In the genomic region with DNA sequence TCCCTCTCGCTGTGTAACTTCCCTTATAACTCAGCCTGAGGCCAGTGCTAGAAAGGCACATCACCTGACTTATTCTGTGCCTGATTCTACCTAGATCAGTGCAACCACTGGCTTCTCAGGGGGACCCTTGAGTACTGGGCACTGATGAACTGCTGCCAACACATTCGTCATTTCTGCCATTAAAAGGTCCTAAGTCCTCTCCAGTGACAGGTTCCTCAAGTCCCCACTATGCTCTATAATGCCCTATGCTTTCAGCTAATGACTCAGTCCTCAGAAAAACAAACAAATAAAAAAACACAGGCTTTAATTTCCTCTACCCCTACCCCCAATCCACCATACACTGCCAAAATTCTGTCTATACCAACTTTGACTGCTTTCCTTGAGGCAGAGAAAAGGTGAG, we compare ENCODE assay signal across 9 cellular contexts. TPM values are rescaled to one million over a fixed set of nuclear protein-coding genes. Genes with fewer than 3 reads are reported as not detected.
A peak's percentile ranks its signal among the peaks of the same experiment; 100 is the strongest.
DNase-seq lines count a peak whose midpoint lies in the region; ATAC-seq and TF ChIP-seq lines count a peak whose summit lies in the region.
"Not testable (repeated sequence)": the region's sequence is repeated elsewhere in the genome, so short reads cannot be mapped to it uniquely, and the experiment has no call there.
"Had no signal": no experiment of that assay in that cellular context is flagged by ENCODE, and none has a peak within 500 bp of the region (broad histone marks: within the 10 kb centered on the region; RNA-seq: fewer than 3 reads in every experiment).

No MANE protein-coding gene starts in this region.

- H3K9me2 ChIP-seq in PC-3 (replicated peaks; ENCODE audit: low read length), result not testable (repeated sequence)

- not testable (repeated sequence) for H3F3A ChIP-seq in PC-3 (ENCODE audit: low read length, unreplicated experiment)

- peaks cover 36% of the 10 kb centered on the region for H3K36me3 ChIP-seq in BLaER1
- not testable (repeated sequence) for H3K36me3 ChIP-seq in PC-3 (ENCODE audit: low read depth, low read length)

- peaks cover 13% of the 10 kb centered on the region for H3K4me1 ChIP-seq in BLaER1
- not testable (repeated sequence) for H3K4me1 ChIP-seq in PC-3 (ENCODE audit: insufficient read depth, low read length)

- H3K9me3 Mint-ChIP-seq in activated CD4-positive, alpha-beta memory T cell treated with anti-CD3 and anti-CD28 coated beads for 36 hours; activated naive CD4-positive, alpha-beta T cell treated with anti-CD3 and anti-CD28 coated beads, Interleukin-2, amount 50 U/mL, for 72 hours; effector memory CD8-positive, alpha-beta T cell; neural crest cell: not testable (repeated sequence)

- H3K4me3 ChIP-seq in BLaER1; PC-3 (ENCODE audit: low read length): not testable (repeated sequence)

- not testable (repeated sequence) for TF ChIP-seq CTCF in PC-3 (conservative IDR thresholded peaks at IDR 0.05; ENCODE audit: low read depth, low read length); neural crest cell (conservative IDR thresholded peaks at IDR 0.05)

- BruUV-seq in PC-3 (replicated peaks; lab: Mats Ljungman, UMichigan), result not testable (repeated sequence)

- POLR2A ChIA-PET in PC-3 (lab: Charles Lee; ENCODE audit: unreplicated experiment); activated CD4-positive, alpha-beta memory T cell treated with anti-CD3 and anti-CD28 coated beads for 36 hours (lab: Charles Lee): not testable (repeated sequence)

- H2AFZ ChIP-seq in PC-3 (ENCODE audit: low read length), result not testable (repeated sequence)

- intact Hi-C loops in PC-3 (cut with micrococcal nuclease); activated CD4-positive, alpha-beta memory T cell treated with anti-CD3 and anti-CD28 coated beads for 36 hours (cut with micrococcal nuclease): not testable (repeated sequence)

- DNase-seq in DMS53 (lab: John Stamatoyannopoulos, UW) (peak; percentile 20), PC-3 (peak; percentile 48)
- not testable (repeated sequence) for DNase-seq in activated CD4-positive, alpha-beta memory T cell treated with anti-CD3 and anti-CD28 coated beads for 36 hours; activated naive CD4-positive, alpha-beta T cell treated with anti-CD3 and anti-CD28 coated beads, Interleukin-2, amount 50 U/mL, for 72 hours (ENCODE audit: low spot score in 2 of 2); effector memory CD8-positive, alpha-beta T cell; neural crest cell (ENCODE audit: low read depth, low spot score)

- H3K79me2 ChIP-seq in PC-3 (ENCODE audit: low read length), result not testable (repeated sequence)

- peak overlapping the region; percentile 55; the same call in 1 of the 2 replicates for H3K27ac ChIP-seq in BLaER1
- not testable (repeated sequence) for H3K27ac ChIP-seq in PC-3 (ENCODE audit: low read length)

- H4K20me1 ChIP-seq in BLaER1; PC-3 (ENCODE audit: low read length): not testable (repeated sequence)

- CTCF ChIA-PET in PC-3 (lab: Charles Lee); activated CD4-positive, alpha-beta memory T cell treated with anti-CD3 and anti-CD28 coated beads for 36 hours (lab: Charles Lee): not testable (repeated sequence)

- H3K27ac Mint-ChIP-seq in activated CD4-positive, alpha-beta memory T cell treated with anti-CD3 and anti-CD28 coated beads for 36 hours, result peak overlapping the region; percentile 5
- peak overlapping the region; percentile 63 to 78 for H3K27ac Mint-ChIP-seq in activated naive CD4-positive, alpha-beta T cell treated with anti-CD3 and anti-CD28 coated beads, Interleukin-2, amount 50 U/mL, for 72 hours
- H3K27ac Mint-ChIP-seq in effector memory CD8-positive, alpha-beta T cell, result peak overlapping the region; percentile 72 to 77
- peak overlapping the region; percentile 57 for H3K27ac Mint-ChIP-seq in neural crest cell (ENCODE audit: unreplicated experiment)

- peaks cover 20% of the 10 kb centered on the region for H3K36me3 Mint-ChIP-seq in activated CD4-positive, alpha-beta memory T cell treated with anti-CD3 and anti-CD28 coated beads for 36 hours
- H3K36me3 Mint-ChIP-seq in activated naive CD4-positive, alpha-beta T cell treated with anti-CD3 and anti-CD28 coated beads, Interleukin-2, amount 50 U/mL, for 72 hours; neural crest cell (ENCODE audit: low read depth): not testable (repeated sequence)
- peaks cover 58% of the 10 kb centered on the region for H3K36me3 Mint-ChIP-seq in effector memory CD8-positive, alpha-beta T cell (ENCODE audit: insufficient read depth)

- not testable (repeated sequence) for H3K27me3 ChIP-seq in BLaER1; PC-3 (ENCODE audit: low read length)

- not testable (repeated sequence) for H3K4me3 Mint-ChIP-seq in activated CD4-positive, alpha-beta memory T cell treated with anti-CD3 and anti-CD28 coated beads for 36 hours; effector memory CD8-positive, alpha-beta T cell; neural crest cell

- H3K9me3 ChIP-seq in BLaER1; PC-3 (ENCODE audit: low read length): not testable (repeated sequence)

- peaks cover 18% of the 10 kb centered on the region for H3K4me1 Mint-ChIP-seq in activated CD4-positive, alpha-beta memory T cell treated with anti-CD3 and anti-CD28 coated beads for 36 hours (ENCODE audit: low read depth)
- H3K4me1 Mint-ChIP-seq in effector memory CD8-positive, alpha-beta T cell (ENCODE audit: low read depth in 2 of 2); neural crest cell: not testable (repeated sequence)

- H3K9ac ChIP-seq in BLaER1; PC-3 (ENCODE audit: low read length): not testable (repeated sequence)

- not testable (repeated sequence) for H3K27me3 Mint-ChIP-seq in activated CD4-positive, alpha-beta memory T cell treated with anti-CD3 and anti-CD28 coated beads for 36 hours; effector memory CD8-positive, alpha-beta T cell; neural crest cell (ENCODE audit: low read depth)

- H3K4me2 ChIP-seq in BLaER1, result peak overlapping the region; percentile 54
- H3K4me2 ChIP-seq in PC-3 (ENCODE audit: low read length), result not testable (repeated sequence)

- ATAC-seq in PC-3; activated naive CD4-positive, alpha-beta T cell treated with anti-CD3 and anti-CD28 coated beads, Interleukin-2, amount 50 U/mL, for 72 hours; effector memory CD8-positive, alpha-beta T cell (replicated peaks): not testable (repeated sequence)

RNA-seq across cellular contexts. Expression of a gene that starts 28.5 kb away (rescaled TPM):
- total RNA-seq in PC-3 (2014; rRNA removed) (21.4 and 29.9 TPM in 2 replicates), neural crest cell (39.5 and 41.6 TPM in 2 replicates)
- 10 to 100 TPM; 22.3 to 24.5 TPM for total RNA-seq in activated CD4-positive, alpha-beta memory T cell treated with anti-CD3 and anti-CD28 coated beads for 36 hours
- total RNA-seq in activated naive CD4-positive, alpha-beta T cell treated with anti-CD3 and anti-CD28 coated beads, Interleukin-2, amount 50 U/mL, for 72 hours, result 10 to 100 TPM; 20.4 to 23.3 TPM

RNA-seq across cellular contexts. Expression of a gene that starts 49.6 kb away (rescaled TPM):
- total RNA-seq in PC-3 (2014; rRNA removed) (0.12 and 0.18 TPM in 2 replicates), neural crest cell (0.73 and 1.0 TPM in 2 replicates)
- not detected for total RNA-seq in activated CD4-positive, alpha-beta memory T cell treated with anti-CD3 and anti-CD28 coated beads for 36 hours
- total RNA-seq in activated naive CD4-positive, alpha-beta T cell treated with anti-CD3 and anti-CD28 coated beads, Interleukin-2, amount 50 U/mL, for 72 hours, result not detected
- total RNA-seq: Right ventricle myocardium inferior, SJSA1 had no signal

Comparison
In these comparisons a context has a peak if more than half of its experiments do, and no peak if none do; other contexts are left out.
1. H3K27ac Mint-ChIP-seq: peak in every context shown above with its lines; median percentile 74 in effector memory CD8-positive, alpha-beta T cell; 70 in activated naive CD4-positive, alpha-beta T cell treated with anti-CD3 and anti-CD28 coated beads, Interleukin-2, amount 50 U/mL, for 72 hours; 57 in neural crest cell; 5 in activated CD4-positive, alpha-beta memory T cell treated with anti-CD3 and anti-CD28 coated beads for 36 hours.